Comparison of ENCODE assay signal across 2 cellular contexts in the genomic region with DNA sequence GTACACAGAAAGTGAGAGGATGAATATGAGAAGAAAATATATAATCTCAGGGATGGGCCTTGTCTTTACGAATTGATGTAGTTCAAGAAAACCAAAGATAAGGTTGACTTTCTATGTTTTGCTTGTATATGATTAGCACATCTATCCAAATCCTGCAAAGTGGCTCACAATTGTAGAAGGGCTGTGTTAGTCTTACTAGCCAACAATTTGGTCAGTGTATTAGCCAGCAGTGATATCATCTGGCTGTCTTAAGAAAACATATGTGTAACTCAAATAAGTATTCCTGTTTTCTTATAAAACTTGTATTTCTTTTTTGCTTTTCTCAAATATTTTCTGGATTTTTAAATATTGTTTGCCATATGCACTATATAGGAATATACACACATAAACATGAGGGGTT.
TF ChIP-seq lines count a peak whose summit lies in the region.

No MANE protein-coding gene starts in this region.

TF ChIP-seq in SK-N-SH, 30 proteins besides CTCF, POLR2A, EP300 and RAD21 (continued from another document):
- TF ChIP-seq RXRA (IDR thresholded peaks at IDR 0.05; ENCODE audit: borderline replicate concordance, low read depth) (no peak), RFX5 (IDR thresholded peaks at IDR 0.05; ENCODE audit: low read length) (no peak), FOXM1 (IDR thresholded peaks at IDR 0.05; ENCODE audit: low read depth) (no peak), YY1 (IDR thresholded peaks at IDR 0.05; ENCODE audit: low read depth) (no peak), NFIC (IDR thresholded peaks at IDR 0.05; ENCODE audit: borderline replicate concordance) (no peak), SIN3A (IDR thresholded peaks at IDR 0.05; ENCODE audit: borderline replicate concordance, low read depth, low read length) (no peak)
- TF ChIP-seq, protein P1, sequence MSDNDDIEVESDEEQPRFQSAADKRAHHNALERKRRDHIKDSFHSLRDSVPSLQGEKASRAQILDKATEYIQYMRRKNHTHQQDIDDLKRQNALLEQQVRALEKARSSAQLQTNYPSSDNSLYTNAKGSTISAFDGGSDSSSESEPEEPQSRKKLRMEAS (IDR thresholded peaks at IDR 0.05; ENCODE audit: low read depth), result no peak
- TF ChIP-seq, protein P2, sequence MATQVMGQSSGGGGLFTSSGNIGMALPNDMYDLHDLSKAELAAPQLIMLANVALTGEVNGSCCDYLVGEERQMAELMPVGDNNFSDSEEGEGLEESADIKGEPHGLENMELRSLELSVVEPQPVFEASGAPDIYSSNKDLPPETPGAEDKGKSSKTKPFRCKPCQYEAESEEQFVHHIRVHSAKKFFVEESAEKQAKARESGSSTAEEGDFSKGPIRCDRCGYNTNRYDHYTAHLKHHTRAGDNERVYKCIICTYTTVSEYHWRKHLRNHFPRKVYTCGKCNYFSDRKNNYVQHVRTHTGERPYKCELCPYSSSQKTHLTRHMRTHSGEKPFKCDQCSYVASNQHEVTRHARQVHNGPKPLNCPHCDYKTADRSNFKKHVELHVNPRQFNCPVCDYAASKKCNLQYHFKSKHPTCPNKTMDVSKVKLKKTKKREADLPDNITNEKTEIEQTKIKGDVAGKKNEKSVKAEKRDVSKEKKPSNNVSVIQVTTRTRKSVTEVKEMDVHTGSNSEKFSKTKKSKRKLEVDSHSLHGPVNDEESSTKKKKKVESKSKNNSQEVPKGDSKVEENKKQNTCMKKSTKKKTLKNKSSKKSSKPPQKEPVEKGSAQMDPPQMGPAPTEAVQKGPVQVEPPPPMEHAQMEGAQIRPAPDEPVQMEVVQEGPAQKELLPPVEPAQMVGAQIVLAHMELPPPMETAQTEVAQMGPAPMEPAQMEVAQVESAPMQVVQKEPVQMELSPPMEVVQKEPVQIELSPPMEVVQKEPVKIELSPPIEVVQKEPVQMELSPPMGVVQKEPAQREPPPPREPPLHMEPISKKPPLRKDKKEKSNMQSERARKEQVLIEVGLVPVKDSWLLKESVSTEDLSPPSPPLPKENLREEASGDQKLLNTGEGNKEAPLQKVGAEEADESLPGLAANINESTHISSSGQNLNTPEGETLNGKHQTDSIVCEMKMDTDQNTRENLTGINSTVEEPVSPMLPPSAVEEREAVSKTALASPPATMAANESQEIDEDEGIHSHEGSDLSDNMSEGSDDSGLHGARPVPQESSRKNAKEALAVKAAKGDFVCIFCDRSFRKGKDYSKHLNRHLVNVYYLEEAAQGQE (IDR thresholded peaks at IDR 0.05; ENCODE audit: low read depth, low read length), result no peak
TF ChIP-seq in SK-N-SH: peak in this region for 0.

TF ChIP-seq in SK-N-SH treated with all-trans-retinoic acid at 6 μM for 48 hours, 23 proteins besides CTCF, POLR2A, EP300 and RAD21 (continued from another document):
- TF ChIP-seq TCF4 (CRISPR knock-in tag; IDR thresholded peaks at IDR 0.05; ENCODE audit: borderline replicate concordance) (no peak), ZFP3 (CRISPR knock-in tag; IDR thresholded peaks at IDR 0.05) (no peak), GLIS3 (CRISPR knock-in tag; IDR thresholded peaks at IDR 0.05) (no peak), CSDC2 (CRISPR knock-in tag; IDR thresholded peaks at IDR 0.05) (no peak), TOX (CRISPR knock-in tag; IDR thresholded peaks at IDR 0.05; ENCODE audit: borderline replicate concordance) (no peak), BACH2 (CRISPR knock-in tag; IDR thresholded peaks at IDR 0.05; ENCODE audit: borderline replicate concordance) (no peak), ZNF565 (CRISPR knock-in tag; conservative IDR thresholded peaks at IDR 0.05; ENCODE audit: low read depth) (no peak), ZFP30 (CRISPR knock-in tag; IDR thresholded peaks at IDR 0.05) (no peak), ESRRG (CRISPR knock-in tag; IDR thresholded peaks at IDR 0.05) (no peak)
- TF ChIP-seq, protein P3, sequence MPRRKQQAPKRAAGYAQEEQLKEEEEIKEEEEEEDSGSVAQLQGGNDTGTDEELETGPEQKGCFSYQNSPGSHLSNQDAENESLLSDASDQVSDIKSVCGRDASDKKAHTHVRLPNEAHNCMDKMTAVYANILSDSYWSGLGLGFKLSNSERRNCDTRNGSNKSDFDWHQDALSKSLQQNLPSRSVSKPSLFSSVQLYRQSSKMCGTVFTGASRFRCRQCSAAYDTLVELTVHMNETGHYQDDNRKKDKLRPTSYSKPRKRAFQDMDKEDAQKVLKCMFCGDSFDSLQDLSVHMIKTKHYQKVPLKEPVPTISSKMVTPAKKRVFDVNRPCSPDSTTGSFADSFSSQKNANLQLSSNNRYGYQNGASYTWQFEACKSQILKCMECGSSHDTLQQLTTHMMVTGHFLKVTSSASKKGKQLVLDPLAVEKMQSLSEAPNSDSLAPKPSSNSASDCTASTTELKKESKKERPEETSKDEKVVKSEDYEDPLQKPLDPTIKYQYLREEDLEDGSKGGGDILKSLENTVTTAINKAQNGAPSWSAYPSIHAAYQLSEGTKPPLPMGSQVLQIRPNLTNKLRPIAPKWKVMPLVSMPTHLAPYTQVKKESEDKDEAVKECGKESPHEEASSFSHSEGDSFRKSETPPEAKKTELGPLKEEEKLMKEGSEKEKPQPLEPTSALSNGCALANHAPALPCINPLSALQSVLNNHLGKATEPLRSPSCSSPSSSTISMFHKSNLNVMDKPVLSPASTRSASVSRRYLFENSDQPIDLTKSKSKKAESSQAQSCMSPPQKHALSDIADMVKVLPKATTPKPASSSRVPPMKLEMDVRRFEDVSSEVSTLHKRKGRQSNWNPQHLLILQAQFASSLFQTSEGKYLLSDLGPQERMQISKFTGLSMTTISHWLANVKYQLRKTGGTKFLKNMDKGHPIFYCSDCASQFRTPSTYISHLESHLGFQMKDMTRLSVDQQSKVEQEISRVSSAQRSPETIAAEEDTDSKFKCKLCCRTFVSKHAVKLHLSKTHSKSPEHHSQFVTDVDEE (CRISPR knock-in tag; IDR thresholded peaks at IDR 0.05), result no peak
- TF ChIP-seq, protein P4, sequence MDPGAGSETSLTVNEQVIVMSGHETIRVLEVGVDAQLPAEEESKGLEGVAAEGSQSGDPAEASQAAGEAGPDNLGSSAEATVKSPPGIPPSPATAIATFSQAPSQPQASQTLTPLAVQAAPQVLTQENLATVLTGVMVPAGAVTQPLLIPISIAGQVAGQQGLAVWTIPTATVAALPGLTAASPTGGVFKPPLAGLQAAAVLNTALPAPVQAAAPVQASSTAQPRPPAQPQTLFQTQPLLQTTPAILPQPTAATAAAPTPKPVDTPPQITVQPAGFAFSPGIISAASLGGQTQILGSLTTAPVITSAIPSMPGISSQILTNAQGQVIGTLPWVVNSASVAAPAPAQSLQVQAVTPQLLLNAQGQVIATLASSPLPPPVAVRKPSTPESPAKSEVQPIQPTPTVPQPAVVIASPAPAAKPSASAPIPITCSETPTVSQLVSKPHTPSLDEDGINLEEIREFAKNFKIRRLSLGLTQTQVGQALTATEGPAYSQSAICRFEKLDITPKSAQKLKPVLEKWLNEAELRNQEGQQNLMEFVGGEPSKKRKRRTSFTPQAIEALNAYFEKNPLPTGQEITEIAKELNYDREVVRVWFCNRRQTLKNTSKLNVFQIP (CRISPR knock-in tag; IDR thresholded peaks at IDR 0.05; ENCODE audit: borderline replicate concordance, low read depth), result no peak
- TF ChIP-seq, protein P5, sequence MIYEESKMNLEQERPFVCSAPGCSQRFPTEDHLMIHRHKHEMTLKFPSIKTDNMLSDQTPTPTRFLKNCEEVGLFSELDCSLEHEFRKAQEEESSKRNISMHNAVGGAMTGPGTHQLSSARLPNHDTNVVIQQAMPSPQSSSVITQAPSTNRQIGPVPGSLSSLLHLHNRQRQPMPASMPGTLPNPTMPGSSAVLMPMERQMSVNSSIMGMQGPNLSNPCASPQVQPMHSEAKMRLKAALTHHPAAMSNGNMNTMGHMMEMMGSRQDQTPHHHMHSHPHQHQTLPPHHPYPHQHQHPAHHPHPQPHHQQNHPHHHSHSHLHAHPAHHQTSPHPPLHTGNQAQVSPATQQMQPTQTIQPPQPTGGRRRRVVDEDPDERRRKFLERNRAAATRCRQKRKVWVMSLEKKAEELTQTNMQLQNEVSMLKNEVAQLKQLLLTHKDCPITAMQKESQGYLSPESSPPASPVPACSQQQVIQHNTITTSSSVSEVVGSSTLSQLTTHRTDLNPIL (CRISPR knock-in tag; IDR thresholded peaks at IDR 0.05; ENCODE audit: low read depth), result no peak
- TF ChIP-seq, protein P6, sequence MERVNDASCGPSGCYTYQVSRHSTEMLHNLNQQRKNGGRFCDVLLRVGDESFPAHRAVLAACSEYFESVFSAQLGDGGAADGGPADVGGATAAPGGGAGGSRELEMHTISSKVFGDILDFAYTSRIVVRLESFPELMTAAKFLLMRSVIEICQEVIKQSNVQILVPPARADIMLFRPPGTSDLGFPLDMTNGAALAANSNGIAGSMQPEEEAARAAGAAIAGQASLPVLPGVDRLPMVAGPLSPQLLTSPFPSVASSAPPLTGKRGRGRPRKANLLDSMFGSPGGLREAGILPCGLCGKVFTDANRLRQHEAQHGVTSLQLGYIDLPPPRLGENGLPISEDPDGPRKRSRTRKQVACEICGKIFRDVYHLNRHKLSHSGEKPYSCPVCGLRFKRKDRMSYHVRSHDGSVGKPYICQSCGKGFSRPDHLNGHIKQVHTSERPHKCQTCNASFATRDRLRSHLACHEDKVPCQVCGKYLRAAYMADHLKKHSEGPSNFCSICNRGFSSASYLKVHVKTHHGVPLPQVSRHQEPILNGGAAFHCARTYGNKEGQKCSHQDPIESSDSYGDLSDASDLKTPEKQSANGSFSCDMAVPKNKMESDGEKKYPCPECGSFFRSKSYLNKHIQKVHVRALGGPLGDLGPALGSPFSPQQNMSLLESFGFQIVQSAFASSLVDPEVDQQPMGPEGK (CRISPR knock-in tag; IDR thresholded peaks at IDR 0.05; ENCODE audit: borderline replicate concordance), result no peak
